ENCODE assay signal across 1 cellular context in the genomic region with DNA sequence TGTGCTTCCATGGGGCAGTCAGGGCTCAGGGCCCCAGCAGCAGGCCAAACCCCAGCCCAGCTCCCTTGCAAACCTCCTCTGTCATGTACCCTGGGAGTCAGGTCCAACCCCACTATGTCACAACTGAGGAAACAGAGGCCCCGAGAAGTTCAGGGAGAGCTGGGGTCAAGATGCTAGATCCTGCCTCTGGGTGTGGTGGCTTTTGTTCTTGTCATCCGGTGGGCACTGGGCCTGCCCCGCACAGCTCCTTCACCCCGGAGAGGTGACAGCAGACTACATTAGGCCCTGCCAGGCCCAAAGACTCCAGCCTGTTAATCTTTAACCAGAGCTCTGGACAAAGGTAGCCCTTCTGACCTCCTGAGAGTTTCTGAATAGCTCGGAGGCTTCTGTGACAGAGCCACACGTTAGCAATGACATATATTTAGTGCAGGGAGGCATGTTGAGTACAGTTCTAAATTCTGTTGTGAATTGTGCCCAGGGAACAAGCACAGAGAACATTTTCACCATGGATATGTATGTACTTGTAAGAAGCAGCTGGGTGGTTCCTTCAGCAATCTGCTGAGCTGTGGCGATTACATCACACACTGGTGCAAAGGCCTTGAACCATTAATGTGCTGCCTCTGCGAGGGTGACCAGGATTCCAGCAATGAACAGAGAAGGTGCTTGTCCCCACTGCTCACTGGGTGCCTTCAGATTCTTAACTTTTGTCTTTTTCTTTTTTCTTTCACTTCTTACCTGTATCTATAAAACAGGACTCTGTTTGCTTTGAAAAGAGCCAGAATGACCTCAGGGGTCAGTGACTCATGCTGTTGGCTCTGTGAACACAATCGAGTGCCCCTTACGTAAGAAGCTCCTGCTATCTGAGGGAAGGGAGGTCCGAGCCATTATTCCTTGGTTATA.
TF ChIP-seq lines count a peak whose summit lies in the region.

No MANE protein-coding gene starts in this region.

TF ChIP-seq in GM23338, 12 proteins besides CTCF, POLR2A, EP300 and RAD21 (continued from another document):
- TF ChIP-seq, protein P1, sequence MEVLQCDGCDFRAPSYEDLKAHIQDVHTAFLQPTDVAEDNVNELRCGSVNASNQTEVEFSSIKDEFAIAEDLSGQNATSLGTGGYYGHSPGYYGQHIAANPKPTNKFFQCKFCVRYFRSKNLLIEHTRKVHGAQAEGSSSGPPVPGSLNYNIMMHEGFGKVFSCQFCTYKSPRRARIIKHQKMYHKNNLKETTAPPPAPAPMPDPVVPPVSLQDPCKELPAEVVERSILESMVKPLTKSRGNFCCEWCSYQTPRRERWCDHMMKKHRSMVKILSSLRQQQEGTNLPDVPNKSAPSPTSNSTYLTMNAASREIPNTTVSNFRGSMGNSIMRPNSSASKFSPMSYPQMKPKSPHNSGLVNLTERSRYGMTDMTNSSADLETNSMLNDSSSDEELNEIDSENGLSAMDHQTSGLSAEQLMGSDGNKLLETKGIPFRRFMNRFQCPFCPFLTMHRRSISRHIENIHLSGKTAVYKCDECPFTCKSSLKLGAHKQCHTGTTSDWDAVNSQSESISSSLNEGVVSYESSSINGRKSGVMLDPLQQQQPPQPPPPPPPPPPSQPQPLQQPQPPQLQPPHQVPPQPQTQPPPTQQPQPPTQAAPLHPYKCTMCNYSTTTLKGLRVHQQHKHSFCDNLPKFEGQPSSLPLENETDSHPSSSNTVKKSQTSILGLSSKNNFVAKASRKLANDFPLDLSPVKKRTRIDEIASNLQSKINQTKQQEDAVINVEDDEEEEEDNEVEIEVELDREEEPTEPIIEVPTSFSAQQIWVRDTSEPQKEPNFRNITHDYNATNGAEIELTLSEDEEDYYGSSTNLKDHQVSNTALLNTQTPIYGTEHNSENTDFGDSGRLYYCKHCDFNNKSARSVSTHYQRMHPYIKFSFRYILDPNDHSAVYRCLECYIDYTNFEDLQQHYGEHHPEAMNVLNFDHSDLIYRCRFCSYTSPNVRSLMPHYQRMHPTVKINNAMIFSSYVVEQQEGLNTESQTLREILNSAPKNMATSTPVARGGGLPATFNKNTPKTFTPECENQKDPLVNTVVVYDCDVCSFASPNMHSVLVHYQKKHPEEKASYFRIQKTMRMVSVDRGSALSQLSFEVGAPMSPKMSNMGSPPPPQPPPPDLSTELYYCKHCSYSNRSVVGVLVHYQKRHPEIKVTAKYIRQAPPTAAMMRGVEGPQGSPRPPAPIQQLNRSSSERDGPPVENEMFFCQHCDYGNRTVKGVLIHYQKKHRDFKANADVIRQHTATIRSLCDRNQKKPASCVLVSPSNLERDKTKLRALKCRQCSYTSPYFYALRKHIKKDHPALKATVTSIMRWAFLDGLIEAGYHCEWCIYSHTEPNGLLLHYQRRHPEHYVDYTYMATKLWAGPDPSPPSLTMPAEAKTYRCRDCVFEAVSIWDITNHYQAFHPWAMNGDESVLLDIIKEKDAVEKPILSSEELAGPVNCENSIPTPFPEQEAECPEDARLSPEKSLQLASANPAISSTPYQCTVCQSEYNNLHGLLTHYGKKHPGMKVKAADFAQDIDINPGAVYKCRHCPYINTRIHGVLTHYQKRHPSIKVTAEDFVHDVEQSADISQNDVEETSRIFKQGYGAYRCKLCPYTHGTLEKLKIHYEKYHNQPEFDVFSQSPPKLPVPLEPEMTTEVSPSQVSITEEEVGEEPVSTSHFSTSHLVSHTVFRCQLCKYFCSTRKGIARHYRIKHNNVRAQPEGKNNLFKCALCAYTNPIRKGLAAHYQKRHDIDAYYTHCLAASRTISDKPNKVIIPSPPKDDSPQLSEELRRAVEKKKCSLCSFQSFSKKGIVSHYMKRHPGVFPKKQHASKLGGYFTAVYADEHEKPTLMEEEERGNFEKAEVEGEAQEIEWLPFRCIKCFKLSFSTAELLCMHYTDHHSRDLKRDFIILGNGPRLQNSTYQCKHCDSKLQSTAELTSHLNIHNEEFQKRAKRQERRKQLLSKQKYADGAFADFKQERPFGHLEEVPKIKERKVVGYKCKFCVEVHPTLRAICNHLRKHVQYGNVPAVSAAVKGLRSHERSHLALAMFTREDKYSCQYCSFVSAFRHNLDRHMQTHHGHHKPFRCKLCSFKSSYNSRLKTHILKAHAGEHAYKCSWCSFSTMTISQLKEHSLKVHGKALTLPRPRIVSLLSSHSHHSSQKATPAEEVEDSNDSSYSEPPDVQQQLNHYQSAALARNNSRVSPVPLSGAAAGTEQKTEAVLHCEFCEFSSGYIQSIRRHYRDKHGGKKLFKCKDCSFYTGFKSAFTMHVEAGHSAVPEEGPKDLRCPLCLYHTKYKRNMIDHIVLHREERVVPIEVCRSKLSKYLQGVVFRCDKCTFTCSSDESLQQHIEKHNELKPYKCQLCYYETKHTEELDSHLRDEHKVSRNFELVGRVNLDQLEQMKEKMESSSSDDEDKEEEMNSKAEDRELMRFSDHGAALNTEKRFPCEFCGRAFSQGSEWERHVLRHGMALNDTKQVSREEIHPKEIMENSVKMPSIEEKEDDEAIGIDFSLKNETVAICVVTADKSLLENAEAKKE (CRISPR knock-in tag; IDR thresholded peaks at IDR 0.05) = no peak
- TF ChIP-seq ZNF331 (CRISPR knock-in tag; IDR thresholded peaks at IDR 0.05; ENCODE audit: low read depth) (no peak), NANOG (IDR thresholded peaks at IDR 0.05; ENCODE audit: borderline replicate concordance) (no peak)
- TF ChIP-seq, protein P2, sequence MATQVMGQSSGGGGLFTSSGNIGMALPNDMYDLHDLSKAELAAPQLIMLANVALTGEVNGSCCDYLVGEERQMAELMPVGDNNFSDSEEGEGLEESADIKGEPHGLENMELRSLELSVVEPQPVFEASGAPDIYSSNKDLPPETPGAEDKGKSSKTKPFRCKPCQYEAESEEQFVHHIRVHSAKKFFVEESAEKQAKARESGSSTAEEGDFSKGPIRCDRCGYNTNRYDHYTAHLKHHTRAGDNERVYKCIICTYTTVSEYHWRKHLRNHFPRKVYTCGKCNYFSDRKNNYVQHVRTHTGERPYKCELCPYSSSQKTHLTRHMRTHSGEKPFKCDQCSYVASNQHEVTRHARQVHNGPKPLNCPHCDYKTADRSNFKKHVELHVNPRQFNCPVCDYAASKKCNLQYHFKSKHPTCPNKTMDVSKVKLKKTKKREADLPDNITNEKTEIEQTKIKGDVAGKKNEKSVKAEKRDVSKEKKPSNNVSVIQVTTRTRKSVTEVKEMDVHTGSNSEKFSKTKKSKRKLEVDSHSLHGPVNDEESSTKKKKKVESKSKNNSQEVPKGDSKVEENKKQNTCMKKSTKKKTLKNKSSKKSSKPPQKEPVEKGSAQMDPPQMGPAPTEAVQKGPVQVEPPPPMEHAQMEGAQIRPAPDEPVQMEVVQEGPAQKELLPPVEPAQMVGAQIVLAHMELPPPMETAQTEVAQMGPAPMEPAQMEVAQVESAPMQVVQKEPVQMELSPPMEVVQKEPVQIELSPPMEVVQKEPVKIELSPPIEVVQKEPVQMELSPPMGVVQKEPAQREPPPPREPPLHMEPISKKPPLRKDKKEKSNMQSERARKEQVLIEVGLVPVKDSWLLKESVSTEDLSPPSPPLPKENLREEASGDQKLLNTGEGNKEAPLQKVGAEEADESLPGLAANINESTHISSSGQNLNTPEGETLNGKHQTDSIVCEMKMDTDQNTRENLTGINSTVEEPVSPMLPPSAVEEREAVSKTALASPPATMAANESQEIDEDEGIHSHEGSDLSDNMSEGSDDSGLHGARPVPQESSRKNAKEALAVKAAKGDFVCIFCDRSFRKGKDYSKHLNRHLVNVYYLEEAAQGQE (IDR thresholded peaks at IDR 0.05; ENCODE audit: unreplicated experiment) = no peak
TF ChIP-seq in GM23338: peak in this region for 0.
